Comparison of ENCODE assay signal across 8 cellular contexts in the genomic region with DNA sequence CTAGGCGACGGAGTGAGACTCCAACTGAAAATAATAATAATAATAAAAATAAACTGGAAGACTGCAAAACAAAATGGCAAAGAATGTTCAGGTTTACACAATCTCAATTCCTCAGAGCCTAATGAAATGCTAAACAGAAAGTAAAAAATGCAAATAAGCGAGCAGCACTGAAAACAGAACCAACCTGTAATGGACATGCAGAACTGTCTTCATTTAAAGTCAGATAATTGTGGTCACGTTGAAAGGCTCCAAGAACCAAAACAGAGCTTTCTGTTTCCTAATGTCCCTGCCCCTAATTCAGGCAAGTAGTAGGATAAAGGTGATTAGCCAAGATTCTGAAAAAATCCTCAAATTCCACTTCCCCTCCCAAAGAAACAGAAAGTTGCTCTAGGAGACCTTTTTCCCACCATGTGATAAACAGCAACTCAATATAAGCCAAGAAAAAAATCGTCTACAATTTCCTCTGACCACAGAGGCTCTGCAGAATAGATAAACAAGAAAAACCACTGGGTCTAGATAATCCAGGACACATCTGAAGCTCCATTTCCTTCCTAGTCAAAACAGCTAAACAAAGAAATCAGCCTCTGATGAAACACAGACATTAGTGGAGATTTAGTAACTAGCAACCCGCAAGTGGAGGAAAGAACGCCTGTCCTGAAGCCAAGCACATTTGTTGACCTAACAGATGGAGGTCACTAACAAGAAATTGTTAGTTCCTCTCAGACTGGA. TPM values are rescaled to one million over a fixed set of nuclear protein-coding genes. Genes with fewer than 3 reads are reported as not detected.
DNase-seq lines count a peak whose midpoint lies in the region; ATAC-seq and TF ChIP-seq lines count a peak whose summit lies in the region.

No MANE protein-coding gene starts in this region.

- peak overlapping the region; percentile 69 for H3K27ac ChIP-seq in ACC112 (ENCODE audit: low read depth, low read length)
- H3K27ac ChIP-seq in HL-60 (replicated peaks), result peak overlapping the region; percentile 95
- peak overlapping the region in 2 of 3 donors; percentile 43 to 52 for H3K27ac ChIP-seq in right lobe of liver
- peak overlapping the region in 1 of 2 donors; percentile 50 for H3K27ac ChIP-seq in coronary artery

- H3K36me3 ChIP-seq in ACC112 (ENCODE audit: insufficient read depth, low read length) (0 out of 2 replicates have a peak, but pooled peaks cover 4% of the 10 kb centered on the region), right lobe of liver (no peaks in the 10 kb centered on the region)

- DNase-seq in HL-60 (ENCODE audit: low read depth in 1 of 2, low spot score in 1 of 2), result peak in 1 of 2 experiments; percentile 87
- DNase-seq in activated T-helper 1 cell treated with anti-CD3 and anti-CD28 coated beads, Interleukin-12 subunit alpha, Interleukin-12 subunit beta, Interleukin-2, Interleukin-4 antibody, amounts not matched to agents 30 ng/mL and 10 ng/mL and 1 ng/mL, durations not matched to agents 14 hours and 24 hours and 36 hours (ENCODE audit: low spot score), result no peak
- DNase-seq in right lobe of liver, result no peak
- no peak for DNase-seq in coronary artery (ENCODE audit: low spot score)
- no peak for DNase-seq in activated effector memory CD4-positive, alpha-beta T cell treated with anti-CD3 and anti-CD28 coated beads, Interleukin-2, amount 50 U/mL, for 16 hours
- no peak for DNase-seq in NCI-H524 treated with DMSO at 0.1 percent for 48 hours (lab: John Stamatoyannopoulos, UW)

- peak overlapping the region; percentile 29 for H2AFZ ChIP-seq in ACC112 (ENCODE audit: low read length, unreplicated experiment)

- ATAC-seq in GM18519 (IDR thresholded peaks at IDR 0.05; ENCODE audit: low FRiP score, unreplicated experiment), result peak; percentile 19
- ATAC-seq in right lobe of liver, result peak in 2 of 4 donors; percentile 1 to 2

- no peaks in the 10 kb centered on the region for H3K27me3 Mint-ChIP-seq in activated T-helper 1 cell treated with anti-CD3 and anti-CD28 coated beads, Interleukin-12 subunit alpha, Interleukin-12 subunit beta, Interleukin-2, Interleukin-4 antibody, amounts not matched to agents 30 ng/mL and 10 ng/mL and 1 ng/mL, durations not matched to agents 14 hours and 24 hours and 36 hours (ENCODE audit: insufficient read depth)

- H3K4me3 Mint-ChIP-seq in activated T-helper 1 cell treated with anti-CD3 and anti-CD28 coated beads, Interleukin-12 subunit alpha, Interleukin-12 subunit beta, Interleukin-2, Interleukin-4 antibody, amounts not matched to agents 30 ng/mL and 10 ng/mL and 1 ng/mL, durations not matched to agents 14 hours and 24 hours and 36 hours, result peak overlapping the region; percentile 75

- TF ChIP-seq POLR2A in right lobe of liver (IDR thresholded peaks at IDR 0.05), result no peak

- intact Hi-C loops in activated T-helper 1 cell treated with anti-CD3 and anti-CD28 coated beads, Interleukin-12 subunit alpha, Interleukin-12 subunit beta, Interleukin-2, Interleukin-4 antibody, amounts not matched to agents 30 ng/mL and 10 ng/mL and 1 ng/mL, durations not matched to agents 14 hours and 24 hours and 36 hours (cut with micrococcal nuclease), result loop anchor here (5.0 kb wide), 1 partner anchor 93 kb away; no protein-coding TSS in a partner anchor
- intact Hi-C loops in right lobe of liver (cut with DNase I), result loop anchor here in 1 of 2 donors (10.0 kb wide), 1 partner anchor 335 kb away; no protein-coding TSS in a partner anchor

- H3K4me1 Mint-ChIP-seq in activated T-helper 1 cell treated with anti-CD3 and anti-CD28 coated beads, Interleukin-12 subunit alpha, Interleukin-12 subunit beta, Interleukin-2, Interleukin-4 antibody, amounts not matched to agents 30 ng/mL and 10 ng/mL and 1 ng/mL, durations not matched to agents 14 hours and 24 hours and 36 hours (ENCODE audit: low read depth), result peaks cover 16% of the 10 kb centered on the region

- H3K4me1 ChIP-seq in ACC112 (ENCODE audit: control insufficient read depth, insufficient read depth, low read length, unreplicated experiment) (peaks cover 24% of the 10 kb centered on the region), right lobe of liver (peaks cover 0 to 13% (median 0%) of the 10 kb centered on the region in 4 donors)

- H3K36me3 Mint-ChIP-seq in activated T-helper 1 cell treated with anti-CD3 and anti-CD28 coated beads, Interleukin-12 subunit alpha, Interleukin-12 subunit beta, Interleukin-2, Interleukin-4 antibody, amounts not matched to agents 30 ng/mL and 10 ng/mL and 1 ng/mL, durations not matched to agents 14 hours and 24 hours and 36 hours (ENCODE audit: low read depth), result peaks cover 2% of the 10 kb centered on the region

- peaks cover 78% of the 10 kb centered on the region for H3K79me2 ChIP-seq in ACC112 (ENCODE audit: control insufficient read depth, insufficient read depth, low read length, unreplicated experiment)

- H3K27me3 ChIP-seq in ACC112 (ENCODE audit: insufficient read depth, low read length), result no peaks in the 10 kb centered on the region
- H3K27me3 ChIP-seq in HL-60 (ENCODE audit: insufficient read depth, poor library complexity, severe bottlenecking), result no peaks in the 10 kb centered on the region
- H3K27me3 ChIP-seq in right lobe of liver, result no peaks in the 10 kb centered on the region

- H3K9me3 ChIP-seq in right lobe of liver, result no peaks in the 10 kb centered on the region

- TF ChIP-seq CTCF in HL-60 (IDR thresholded peaks at IDR 0.05; ENCODE audit: insufficient read depth, low read length) (no peak), right lobe of liver (IDR thresholded peaks at IDR 0.05) (no peak), coronary artery (IDR thresholded peaks at IDR 0.05) (no peak)

- H3K4me3 ChIP-seq in ACC112 (ENCODE audit: low read depth, low read length) (peak overlapping the region; percentile 68), HL-60 (replicated peaks; ENCODE audit: insufficient read depth, low read length) (peak overlapping the region; percentile 68), right lobe of liver (peak overlapping the region in 1 of 3 donors; percentile 19), coronary artery (no peak overlapping the region)

- 41% methylated on average over 7 of the region's 7 CpGs for WGBS in right lobe of liver (ENCODE audit: insufficient coverage, low coverage, low lambda C conversion rate, missing lambda C conversion rate)

- H3K27ac Mint-ChIP-seq in activated T-helper 1 cell treated with anti-CD3 and anti-CD28 coated beads, Interleukin-12 subunit alpha, Interleukin-12 subunit beta, Interleukin-2, Interleukin-4 antibody, amounts not matched to agents 30 ng/mL and 10 ng/mL and 1 ng/mL, durations not matched to agents 14 hours and 24 hours and 36 hours, result peak overlapping the region; percentile 64

- H3K9me3 Mint-ChIP-seq in activated T-helper 1 cell treated with anti-CD3 and anti-CD28 coated beads, Interleukin-12 subunit alpha, Interleukin-12 subunit beta, Interleukin-2, Interleukin-4 antibody, amounts not matched to agents 30 ng/mL and 10 ng/mL and 1 ng/mL, durations not matched to agents 14 hours and 24 hours and 36 hours, result no peaks in the 10 kb centered on the region

RNA-seq across cellular contexts. Expression of a gene that starts 3.0 kb away (rescaled TPM):
- 66.4 and 66.6 TPM in 2 replicates for total RNA-seq in activated T-helper 1 cell treated with anti-CD3 and anti-CD28 coated beads, Interleukin-12 subunit alpha, Interleukin-12 subunit beta, Interleukin-2, Interleukin-4 antibody, amounts not matched to agents 30 ng/mL and 10 ng/mL and 1 ng/mL, durations not matched to agents 14 hours and 24 hours and 36 hours
- total RNA-seq in right lobe of liver, result 10 to 100 TPM in 1 of 6 experiments, 1 to 10 TPM in 5; 4.6 to 11.0 (median 6.4) TPM
